21 cellular contexts compared by ENCODE assay signal in the genomic region with DNA sequence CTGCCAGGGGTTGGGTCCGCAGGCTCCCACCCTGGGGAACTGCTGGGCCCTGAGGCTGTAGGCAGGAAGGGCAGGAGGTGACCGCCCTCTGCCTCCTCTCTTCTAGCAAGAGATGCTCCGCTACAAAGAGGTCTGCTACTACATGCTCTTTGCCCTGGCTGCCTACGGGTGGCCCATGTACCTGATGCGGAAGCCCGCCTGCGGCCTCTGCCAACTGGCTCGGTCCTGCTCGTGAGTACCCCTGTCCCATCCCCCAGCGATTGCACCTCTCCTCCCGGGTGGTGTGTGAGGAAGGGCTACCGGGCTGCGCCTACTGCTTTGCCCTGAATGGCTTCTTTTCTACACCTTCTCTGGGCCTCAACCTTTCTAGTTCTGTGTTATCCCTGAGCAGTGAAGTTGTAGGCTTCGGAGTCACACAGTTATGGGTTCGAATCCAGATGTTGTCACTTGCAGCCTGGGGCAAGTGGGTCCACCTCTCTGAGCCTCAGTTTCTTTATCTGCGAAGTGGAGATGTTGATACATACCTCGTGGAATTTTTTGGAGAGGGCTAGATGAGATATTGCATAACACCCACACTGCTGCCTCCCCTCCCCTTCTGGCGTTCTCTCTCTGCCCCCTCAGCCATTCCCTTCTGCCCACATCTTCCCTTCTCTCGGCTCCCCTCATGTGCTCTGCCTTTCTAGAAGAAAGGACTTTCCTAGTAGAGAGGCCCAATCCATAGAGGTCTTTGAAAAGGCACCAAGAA.
"Had no signal": no experiment of that assay in that cellular context is flagged by ENCODE, and none has a peak within 500 bp of the region (broad histone marks: within the 10 kb centered on the region; RNA-seq: fewer than 3 reads in every experiment).

No MANE protein-coding gene starts in this region.

- H3K27me3 ChIP-seq: right lobe of liver, spleen had no signal

- H3K27ac Mint-ChIP-seq: activated CD4-positive, alpha-beta T cell treated with anti-CD3 and anti-CD28 coated beads, Interleukin-2, amount 10 ng/mL, durations not matched to agents 24 days and 14 days; activated CD8-positive, alpha-beta T cell treated with anti-CD3 and anti-CD28 coated beads for 36 hours; activated naive CD4-positive, alpha-beta T cell treated with anti-CD3 and anti-CD28 coated beads, Interleukin-2, amount 10 ng/mL, durations not matched to agents 7 days and 5 days; activated naive CD8-positive, alpha-beta T cell treated with anti-CD3 and anti-CD28 coated beads, Interleukin-2, amount 50 U/mL, for 24 hours; activated T-helper 17 cell treated with anti-CD3 and anti-CD28 coated beads, Interleukin-2, amount 50 U/mL, for 72 hours; mesothelial cell of epicardium; progenitor cell of endocrine pancreas; stimulated activated memory B cell treated with anti-CD40 and anti-IgM and Interleukin-4, amounts not matched to agents 10 μg/mL and 1 μg/mL and 100 μg/mL, for 72 hours had no signal

- H3K9me3 ChIP-seq: right lobe of liver, spleen had no signal

- H3K4me3 ChIP-seq: lung, right lobe of liver, spleen had no signal

- ATAC-seq: activated CD8-positive, alpha-beta T cell treated with anti-CD3 and anti-CD28 coated beads for 36 hours; activated naive CD8-positive, alpha-beta T cell treated with anti-CD3 and anti-CD28 coated beads, Interleukin-2, amount 50 U/mL, for 24 hours; activated T-helper 17 cell treated with anti-CD3 and anti-CD28 coated beads, Interleukin-2, amount 50 U/mL, for 72 hours; left lobe of liver; right lobe of liver; SK-N-SH treated with all-trans-retinoic acid at 6 μM for 48 hours; stimulated activated memory B cell treated with anti-CD40 and anti-IgM and Interleukin-4, amounts not matched to agents 10 μg/mL and 1 μg/mL and 100 μg/mL, for 72 hours had no signal

- H3K27me3 Mint-ChIP-seq: activated CD4-positive, alpha-beta T cell treated with anti-CD3 and anti-CD28 coated beads, Interleukin-2, amount 10 ng/mL, durations not matched to agents 24 days and 14 days; activated CD8-positive, alpha-beta T cell treated with anti-CD3 and anti-CD28 coated beads for 36 hours; activated naive CD8-positive, alpha-beta T cell treated with anti-CD3 and anti-CD28 coated beads, Interleukin-2, amount 50 U/mL, for 24 hours; activated T-helper 17 cell treated with anti-CD3 and anti-CD28 coated beads, Interleukin-2, amount 50 U/mL, for 72 hours; progenitor cell of endocrine pancreas had no signal

- H3K27ac ChIP-seq: right lobe of liver, spleen had no signal

- DNase-seq: activated CD4-positive, alpha-beta T cell treated with anti-CD3 and anti-CD28 coated beads, Interleukin-2, amount 10 ng/mL, durations not matched to agents 24 days and 14 days; activated CD4-positive, CD25-positive, alpha-beta regulatory T cell; activated CD8-positive, alpha-beta T cell treated with anti-CD3 and anti-CD28 coated beads for 36 hours; activated naive CD4-positive, alpha-beta T cell treated with anti-CD3 and anti-CD28 coated beads, Interleukin-2, amount 10 ng/mL, durations not matched to agents 7 days and 5 days; activated naive CD8-positive, alpha-beta T cell treated with anti-CD3 and anti-CD28 coated beads, Interleukin-2, amount 50 U/mL, for 24 hours; activated T-cell treated with anti-CD3 and anti-CD28 coated beads, Interleukin-2, amount 50 U/mL, for 1 hour; erythroblast; foreskin melanocyte; occipital lobe; right lobe of liver; spleen; stimulated activated CD4-positive, alpha-beta T cell treated with anti-CD3 and anti-CD28 coated beads, Interleukin-4, amount 100 ng/mL, for 4 hours; T-helper 1 cell; T-helper 9 cell had no signal

- H3K4me1 ChIP-seq: right lobe of liver had no signal

- H3K36me3 Mint-ChIP-seq: activated naive CD4-positive, alpha-beta T cell treated with anti-CD3 and anti-CD28 coated beads, Interleukin-2, amount 10 ng/mL, durations not matched to agents 7 days and 5 days; stimulated activated memory B cell treated with anti-CD40 and anti-IgM and Interleukin-4, amounts not matched to agents 10 μg/mL and 1 μg/mL and 100 μg/mL, for 72 hours had no signal

- H3K4me3 Mint-ChIP-seq: activated CD4-positive, alpha-beta T cell treated with anti-CD3 and anti-CD28 coated beads, Interleukin-2, amount 10 ng/mL, durations not matched to agents 24 days and 14 days; activated CD8-positive, alpha-beta T cell treated with anti-CD3 and anti-CD28 coated beads for 36 hours; activated naive CD4-positive, alpha-beta T cell treated with anti-CD3 and anti-CD28 coated beads, Interleukin-2, amount 10 ng/mL, durations not matched to agents 7 days and 5 days; activated naive CD8-positive, alpha-beta T cell treated with anti-CD3 and anti-CD28 coated beads, Interleukin-2, amount 50 U/mL, for 24 hours; activated T-helper 17 cell treated with anti-CD3 and anti-CD28 coated beads, Interleukin-2, amount 50 U/mL, for 72 hours; mesothelial cell of epicardium; stimulated activated memory B cell treated with anti-CD40 and anti-IgM and Interleukin-4, amounts not matched to agents 10 μg/mL and 1 μg/mL and 100 μg/mL, for 72 hours had no signal

- H3K4me1 Mint-ChIP-seq: activated naive CD4-positive, alpha-beta T cell treated with anti-CD3 and anti-CD28 coated beads, Interleukin-2, amount 10 ng/mL, durations not matched to agents 7 days and 5 days had no signal

- H3K9me3 Mint-ChIP-seq: activated CD4-positive, alpha-beta T cell treated with anti-CD3 and anti-CD28 coated beads, Interleukin-2, amount 10 ng/mL, durations not matched to agents 24 days and 14 days; activated CD8-positive, alpha-beta T cell treated with anti-CD3 and anti-CD28 coated beads for 36 hours; activated naive CD4-positive, alpha-beta T cell treated with anti-CD3 and anti-CD28 coated beads, Interleukin-2, amount 10 ng/mL, durations not matched to agents 7 days and 5 days; activated naive CD8-positive, alpha-beta T cell treated with anti-CD3 and anti-CD28 coated beads, Interleukin-2, amount 50 U/mL, for 24 hours; activated T-helper 17 cell treated with anti-CD3 and anti-CD28 coated beads, Interleukin-2, amount 50 U/mL, for 72 hours; mesothelial cell of epicardium; stimulated activated memory B cell treated with anti-CD40 and anti-IgM and Interleukin-4, amounts not matched to agents 10 μg/mL and 1 μg/mL and 100 μg/mL, for 72 hours had no signal
